Comparison of ENCODE assay signal across 27 cellular contexts in the genomic region with DNA sequence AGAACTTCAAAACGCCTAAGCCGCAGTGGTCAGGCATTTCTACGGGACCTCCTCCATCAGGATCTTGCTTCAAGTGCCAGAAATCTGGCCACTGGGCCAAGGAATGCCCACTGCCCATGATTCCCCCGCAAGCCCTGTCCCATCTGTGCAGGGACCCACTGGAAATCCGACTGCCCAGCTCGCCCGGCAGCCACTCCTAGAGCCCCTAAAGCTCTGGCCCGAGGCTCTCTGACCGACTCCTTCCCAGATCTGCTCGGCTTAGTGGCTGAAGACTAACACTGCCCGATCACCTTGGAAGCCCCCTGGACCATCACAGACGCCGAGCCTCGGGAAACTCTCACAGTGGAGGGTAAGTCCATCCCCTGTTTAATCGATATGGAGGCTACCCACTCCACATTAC.
"Had no signal": no experiment of that assay in that cellular context is flagged by ENCODE, and none has a peak within 500 bp of the region (broad histone marks: within the 10 kb centered on the region; RNA-seq: fewer than 3 reads in every experiment).

No MANE protein-coding gene starts in this region.

- H3K27me3 ChIP-seq: pancreas, right lobe of liver, sigmoid colon, stomach, thyroid gland, tibial nerve, upper lobe of left lung, vagina had no signal

- H3K4me3 Mint-ChIP-seq: naive thymus-derived CD4-positive, alpha-beta T cell; natural killer cell; nephron; neural crest cell; stimulated activated effector memory CD8-positive, alpha-beta T cell treated with anti-CD3 and anti-CD28 coated beads, Interleukin-12 subunit alpha, Interleukin-12 subunit beta, amount 100 ng/mL, for 72 hours; stimulated activated naive B cell treated with anti-CD40 and anti-IgM and Interleukin-4, amounts not matched to agents 10 μg/mL and 1 μg/mL and 100 μg/mL, for 72 hours; stimulated activated naive CD8-positive, alpha-beta T cell treated with anti-CD3 and anti-CD28 coated beads, Interleukin-15, Interleukin-2, amounts not matched to agents 100 ng/mL and 50 ng/mL, for 24 hours had no signal

- H3K27ac Mint-ChIP-seq: naive thymus-derived CD4-positive, alpha-beta T cell; natural killer cell; stimulated activated effector memory CD8-positive, alpha-beta T cell treated with anti-CD3 and anti-CD28 coated beads, Interleukin-12 subunit alpha, Interleukin-12 subunit beta, amount 100 ng/mL, for 72 hours; stimulated activated naive B cell treated with anti-CD40 and anti-IgM and Interleukin-4, amounts not matched to agents 10 μg/mL and 1 μg/mL and 100 μg/mL, for 72 hours; stimulated activated naive CD8-positive, alpha-beta T cell treated with anti-CD3 and anti-CD28 coated beads, Interleukin-15, Interleukin-2, amounts not matched to agents 100 ng/mL and 50 ng/mL, for 24 hours had no signal

- H3K4me3 ChIP-seq: pancreas, prostate gland, right lobe of liver, sigmoid colon, stomach, thoracic aorta, thyroid gland, tibial nerve, upper lobe of left lung, vagina had no signal

- H3K4me1 ChIP-seq: pancreas, prostate gland, right lobe of liver, sigmoid colon, stomach, thyroid gland, tibial nerve, upper lobe of left lung, vagina had no signal

- H3K36me3 Mint-ChIP-seq: naive thymus-derived CD4-positive, alpha-beta T cell; natural killer cell; stimulated activated effector memory CD8-positive, alpha-beta T cell treated with anti-CD3 and anti-CD28 coated beads, Interleukin-12 subunit alpha, Interleukin-12 subunit beta, amount 100 ng/mL, for 72 hours; stimulated activated naive B cell treated with anti-CD40 and anti-IgM and Interleukin-4, amounts not matched to agents 10 μg/mL and 1 μg/mL and 100 μg/mL, for 72 hours had no signal

- H3K9me3 ChIP-seq: pancreas, prostate gland, right lobe of liver, stomach, thoracic aorta, thyroid gland, tibial nerve, vagina had no signal

- H3K9me3 Mint-ChIP-seq: natural killer cell; nephron; stimulated activated effector memory CD8-positive, alpha-beta T cell treated with anti-CD3 and anti-CD28 coated beads, Interleukin-12 subunit alpha, Interleukin-12 subunit beta, amount 100 ng/mL, for 72 hours; stimulated activated naive B cell treated with anti-CD40 and anti-IgM and Interleukin-4, amounts not matched to agents 10 μg/mL and 1 μg/mL and 100 μg/mL, for 72 hours; stimulated activated naive CD8-positive, alpha-beta T cell treated with anti-CD3 and anti-CD28 coated beads, Interleukin-15, Interleukin-2, amounts not matched to agents 100 ng/mL and 50 ng/mL, for 24 hours had no signal

- H3K4me1 Mint-ChIP-seq: naive thymus-derived CD4-positive, alpha-beta T cell; natural killer cell; neural crest cell; stimulated activated effector memory CD8-positive, alpha-beta T cell treated with anti-CD3 and anti-CD28 coated beads, Interleukin-12 subunit alpha, Interleukin-12 subunit beta, amount 100 ng/mL, for 72 hours; stimulated activated naive B cell treated with anti-CD40 and anti-IgM and Interleukin-4, amounts not matched to agents 10 μg/mL and 1 μg/mL and 100 μg/mL, for 72 hours had no signal

- DNase-seq: naive thymus-derived CD4-positive, alpha-beta T cell; natural killer cell; occipital lobe; pancreas; retina; right cardiac atrium; right lobe of liver; sigmoid colon; small intestine; stimulated activated CD4-positive, alpha-beta T cell treated with anti-CD3 and anti-CD28 coated beads, Interleukin-15, amount 100 ng/mL, for 24 hours; stimulated activated CD4-positive, alpha-beta T cell treated with anti-CD3 and anti-CD28 coated beads, Interleukin-2, amount 100 ng/mL, for 24 hours; stimulated activated CD4-positive, alpha-beta T cell treated with anti-CD3 and anti-CD28 coated beads, Interleukin-2, amount 100 ng/mL, for 48 hours; stimulated activated CD4-positive, alpha-beta T cell treated with anti-CD3 and anti-CD28 coated beads, Interleukin-4, amount 100 ng/mL, for 24 hours; stimulated activated naive B cell treated with anti-CD40 and anti-IgM and Interleukin-4, amounts not matched to agents 10 μg/mL and 1 μg/mL and 100 μg/mL, for 72 hours; stimulated activated naive CD4-positive, alpha-beta T cell treated with Interleukin-2 at 50 U/mL for 16 hours; stomach; thyroid gland; trophoblast cell had no signal

- H3K27ac ChIP-seq: pancreas, prostate gland, right lobe of liver, sigmoid colon, stomach, thoracic aorta, thyroid gland, tibial nerve, upper lobe of left lung, vagina had no signal

- ATAC-seq: naive thymus-derived CD4-positive, alpha-beta T cell; natural killer cell; pancreas; right cardiac atrium; right lobe of liver; stimulated activated effector memory CD8-positive, alpha-beta T cell treated with anti-CD3 and anti-CD28 coated beads, Interleukin-12 subunit alpha, Interleukin-12 subunit beta, amount 100 ng/mL, for 72 hours; stimulated activated naive B cell treated with anti-CD40 and anti-IgM and Interleukin-4, amounts not matched to agents 10 μg/mL and 1 μg/mL and 100 μg/mL, for 72 hours had no signal

- H3K36me3 ChIP-seq: pancreas, prostate gland, right lobe of liver, sigmoid colon, stomach, thoracic aorta, thyroid gland, tibial nerve, upper lobe of left lung, vagina had no signal

- H3K27me3 Mint-ChIP-seq: stimulated activated naive B cell treated with anti-CD40 and anti-IgM and Interleukin-4, amounts not matched to agents 10 μg/mL and 1 μg/mL and 100 μg/mL, for 72 hours; stimulated activated naive CD8-positive, alpha-beta T cell treated with anti-CD3 and anti-CD28 coated beads, Interleukin-15, Interleukin-2, amounts not matched to agents 100 ng/mL and 50 ng/mL, for 24 hours had no signal
